ENCODE assay signal across 29 cellular contexts in genomic region chr3:42472555-42472954, GRCh38. TPM values are rescaled to one million over a fixed set of nuclear protein-coding genes. Genes with fewer than 3 reads are reported as not detected.
"Had no signal": no experiment of that assay in that cellular context is flagged by ENCODE, and none has a peak within 500 bp of the region (broad histone marks: within the 10 kb centered on the region; RNA-seq: fewer than 3 reads in every experiment).

No MANE protein-coding gene starts in this region.

- H3K4me1 ChIP-seq: gastroesophageal sphincter, pancreas, psoas muscle had no signal

- H3K4me3 ChIP-seq: gastroesophageal sphincter, hepatocyte, pancreas, psoas muscle, smooth muscle cell, testis, transverse colon, vagina had no signal

- H3K27ac ChIP-seq: gastroesophageal sphincter, hepatocyte, pancreas, psoas muscle, testis, vagina, VCaP had no signal

- H3K36me3 ChIP-seq: gastroesophageal sphincter, pancreas, transverse colon, vagina had no signal

- H3K9me3 ChIP-seq: gastroesophageal sphincter, pancreas, psoas muscle, testis, transverse colon, vagina had no signal

- DNase-seq: activated CD4-positive, alpha-beta T cell treated with anti-CD3 and anti-CD28 coated beads for 4 hours; activated CD4-positive, alpha-beta T cell treated with anti-CD3 and anti-CD28 coated beads, Interleukin-2, amount 50 U/mL, for 4 hours; activated CD8-positive, alpha-beta memory T cell treated with anti-CD3 and anti-CD28 coated beads, Interleukin-2, amount 50 U/mL, for 4 hours; activated effector memory CD4-positive, alpha-beta T cell treated with anti-CD3 and anti-CD28 coated beads, Interleukin-2, amount 50 U/mL, for 16 hours; activated naive CD4-positive, alpha-beta T cell treated with anti-CD3 and anti-CD28 coated beads, Interleukin-2, amount 10 ng/mL, durations not matched to agents 7 days and 5 days; activated naive CD8-positive, alpha-beta T cell treated with anti-CD3 and anti-CD28 coated beads, Interleukin-2, amount 10 ng/mL, durations not matched to agents 7 days and 5 days; activated T-cell treated with anti-CD3 and anti-CD28 coated beads, Interleukin-2, amount 50 U/mL, for 1 hour; central memory CD4-positive, alpha-beta T cell; effector CD8-positive, alpha-beta T cell; left cardiac atrium; left ventricle myocardium superior; naive thymus-derived CD8-positive, alpha-beta T cell; nucleus accumbens; pancreas; psoas muscle; stimulated activated CD4-positive, alpha-beta T cell treated with anti-CD3 and anti-CD28 coated beads, Interleukin-15, amount 100 ng/mL, for 24 hours; stimulated activated CD4-positive, alpha-beta T cell treated with anti-CD3 and anti-CD28 coated beads, Interleukin-2, amount 100 ng/mL, for 24 hours; stimulated activated naive B cell treated with anti-CD40 and anti-IgM and Interleukin-4, amounts not matched to agents 10 μg/mL and 1 μg/mL and 100 μg/mL, for 72 hours; T-helper 9 cell; testis had no signal

- ATAC-seq: gastroesophageal sphincter; naive thymus-derived CD8-positive, alpha-beta T cell; pancreas; psoas muscle; stimulated activated naive B cell treated with anti-CD40 and anti-IgM and Interleukin-4, amounts not matched to agents 10 μg/mL and 1 μg/mL and 100 μg/mL, for 72 hours had no signal

- H3K27me3 ChIP-seq: hepatocyte, pancreas, testis, vagina had no signal

RNA-seq across cellular contexts. Expression of gene VIPR1, which starts 29.9 kb away (rescaled TPM):
- total RNA-seq: dermis microvascular lymphatic vessel endothelial cell, epithelial cell of proximal tubule, fibroblast of villous mesenchyme had no signal
